8 cellular contexts compared by ENCODE assay signal in the genomic region with DNA sequence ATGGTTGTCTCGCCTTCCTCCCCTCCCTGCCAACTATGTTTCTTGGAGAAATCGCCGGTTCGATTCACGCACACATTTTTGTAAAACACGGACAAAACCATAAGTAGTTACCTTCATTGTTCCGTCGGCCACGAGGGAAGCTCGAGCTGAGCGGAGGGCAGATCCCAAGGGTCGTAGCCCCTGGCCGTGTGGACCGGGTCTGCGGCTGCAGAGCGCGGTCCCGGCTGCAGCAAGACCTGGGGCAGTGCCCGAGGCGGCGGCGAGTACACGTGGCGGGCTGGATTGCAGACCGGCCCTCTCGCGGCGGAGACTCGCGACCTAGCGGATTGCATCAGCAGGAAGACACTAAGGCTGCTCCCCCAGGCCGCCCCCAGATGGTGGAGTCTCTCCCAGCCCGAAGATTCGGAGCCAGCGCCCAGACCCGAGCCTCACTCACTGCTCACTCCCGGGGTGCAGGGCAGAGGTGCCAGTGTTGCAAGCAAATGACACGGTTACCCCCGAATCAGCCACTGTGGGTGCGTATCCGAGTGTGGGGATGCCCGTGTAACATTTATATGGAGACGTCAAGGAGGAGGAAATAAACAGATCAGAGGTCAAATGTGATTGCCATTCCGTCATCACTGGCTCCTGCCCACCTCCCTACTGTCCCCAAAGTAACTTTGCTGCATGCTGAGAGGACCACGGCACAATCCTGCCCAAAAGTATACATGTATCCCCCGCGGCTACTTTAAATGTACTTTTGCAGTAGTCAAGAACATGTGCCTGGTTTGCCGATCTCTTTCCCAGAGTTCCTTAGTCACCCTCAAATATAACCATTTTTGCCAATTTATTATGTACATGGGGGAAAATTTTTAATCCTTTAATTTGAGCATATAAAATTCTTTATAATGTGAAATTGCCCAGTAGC. TPM values are rescaled to one million over a fixed set of nuclear protein-coding genes. Genes with fewer than 3 reads are reported as not detected.
DNase-seq lines count a peak whose midpoint lies in the region; ATAC-seq, FAIRE-seq and TF ChIP-seq lines count a peak whose summit lies in the region.

A gene with protein sequence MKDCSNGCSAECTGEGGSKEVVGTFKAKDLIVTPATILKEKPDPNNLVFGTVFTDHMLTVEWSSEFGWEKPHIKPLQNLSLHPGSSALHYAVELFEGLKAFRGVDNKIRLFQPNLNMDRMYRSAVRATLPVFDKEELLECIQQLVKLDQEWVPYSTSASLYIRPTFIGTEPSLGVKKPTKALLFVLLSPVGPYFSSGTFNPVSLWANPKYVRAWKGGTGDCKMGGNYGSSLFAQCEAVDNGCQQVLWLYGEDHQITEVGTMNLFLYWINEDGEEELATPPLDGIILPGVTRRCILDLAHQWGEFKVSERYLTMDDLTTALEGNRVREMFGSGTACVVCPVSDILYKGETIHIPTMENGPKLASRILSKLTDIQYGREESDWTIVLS (minus strand): TSS at position 286 of the 907 bp plus-strand sequence. CDS start 169 bp downstream, at position 117.

- no peaks in the 10 kb centered on the region for H4K20me1 ChIP-seq in keratinocyte (ENCODE audit: control insufficient read depth, extremely low read depth, insufficient read depth, low read length)

- POLR2A ChIA-PET in T-cell (lab: Charles Lee): no interaction called here

- TF ChIP-seq CTCF in keratinocyte (optimal IDR thresholded peaks at IDR 0.05 in 1 of 3, IDR thresholded peaks at IDR 0.05 in 1 of 3, conservative IDR thresholded peaks at IDR 0.05 in 1 of 3; ENCODE audit: extremely low read depth in 1 of 3, insufficient read depth in 2 of 3, low read length in 3 of 3) (peak in 2 of 3 experiments; percentile 12 to 34), spleen (IDR thresholded peaks at IDR 0.05 in 8 of 11, conservative IDR thresholded peaks at IDR 0.05 in 3 of 11) (no peak)

- H3K27ac ChIP-seq in caudate nucleus (ENCODE audit: low read depth, low read length) (no peak within 1 kb of the TSS), keratinocyte (ENCODE audit: control insufficient read depth, insufficient read depth, low read length) (peak within 1 kb of the TSS; percentile 79), spleen (peak within 1 kb of the TSS in 2 of 8 donors; percentile 37 to 38)

- H3K9me3 ChIP-seq in keratinocyte (ENCODE audit: control insufficient read depth, low read depth, low read length): no peaks in the 10 kb centered on the region
- H3K9me3 ChIP-seq in spleen: no peaks in the 10 kb centered on the region

- H3K4me1 Mint-ChIP-seq in T-cell: peaks cover 19 to 36% (median 23%) of the 10 kb centered on the region in 3 donors

- dilution Hi-C loops in keratinocyte (cut with MboI; ENCODE audit: extremely low pct_ligation_motif_present, low sequenced_read_pairs): no loop called here

- CTCF ChIA-PET in T-cell (lab: Charles Lee): interaction anchor here in 1 of 2 donors (0.6 kb wide), 1 partner anchor 1149 kb away, joined by 3 read pairs; no protein-coding TSS in a partner anchor

- H3K4me3 ChIP-seq in keratinocyte (ENCODE audit: control insufficient read depth in 2 of 3, extremely low read depth in 1 of 3, insufficient read depth in 2 of 3, low read depth in 1 of 3, low read length in 3 of 3) (peak within 1 kb of the TSS; percentile 44 to 97 (median 84)), spleen (peak within 1 kb of the TSS; percentile 19 to 73 (median 47))

- H3K9me3 Mint-ChIP-seq in T-cell: no peaks in the 10 kb centered on the region

- peak within 1 kb of the TSS; percentile 98 for H2AFZ ChIP-seq in keratinocyte (ENCODE audit: control insufficient read depth, low read length)

- H3K27me3 ChIP-seq in keratinocyte (ENCODE audit: control insufficient read depth, extremely low read depth, insufficient read depth, low read length): no peaks in the 10 kb centered on the region
- H3K27me3 ChIP-seq in spleen (replicated peaks in 1 of 7): peaks cover 0 to 47% (median 27%) of the 10 kb centered on the region in 7 donors

- intact Hi-C loops in spleen (cut with DNase I; ENCODE audit: low total_unique reads): no loop called here

- no peak for FAIRE-seq in keratinocyte (lab: Jason Lieb, UNC)

- H3K27ac Mint-ChIP-seq in T-cell: peak within 1 kb of the TSS in 1 of 2 donors; percentile 24

- H3K4me3 Mint-ChIP-seq in T-cell: peak within 1 kb of the TSS; percentile 73 to 94 (median 81)

- peaks cover 1% of the 10 kb centered on the region for H3K79me2 ChIP-seq in keratinocyte (ENCODE audit: control insufficient read depth, insufficient read depth, low read length)

- no peaks in the 10 kb centered on the region for H3K36me3 Mint-ChIP-seq in T-cell

- H3K9me1 ChIP-seq in keratinocyte (ENCODE audit: control insufficient read depth, extremely low read depth, insufficient read depth, low read length): no peaks in the 10 kb centered on the region

- DNase-seq in AML-193 (lab: John Stamatoyannopoulos, UW): peak; percentile 38 to 46
- DNase-seq in HK-2 (ENCODE audit: unreplicated experiment): peak; percentile 78
- DNase-seq in T-cell: peak in 16 of 34 experiments; percentile 2 to 35 (median 6)
- peak in 34 of 61 donors; percentile 4 to 50 (median 22) for DNase-seq in caudate nucleus (lab: John Stamatoyannopoulos, UW)
- DNase-seq in keratinocyte (ENCODE audit: low read depth, low spot score): no peak
- peak; percentile 90 for DNase-seq in spleen

- H3K4me1 ChIP-seq in keratinocyte (ENCODE audit: control insufficient read depth, extremely low read depth, insufficient read depth, low read length) (peaks cover 16% of the 10 kb centered on the region), spleen (peaks cover 0 to 43% (median 22%) of the 10 kb centered on the region in 6 donors)

- WGBS in spleen, 5 donors: 5 to 10% (median 7%) methylated on average over 21 to 48 of the region's 48 CpGs

- peak within 1 kb of the TSS; percentile 93 for H3K4me2 ChIP-seq in keratinocyte (ENCODE audit: control insufficient read depth, extremely low read depth, insufficient read depth, low read depth, low read length)

- peak within 1 kb of the TSS; percentile 91 for H3K9ac ChIP-seq in keratinocyte (ENCODE audit: control insufficient read depth, extremely low read depth, insufficient read depth, low read length)

- H3K36me3 ChIP-seq in keratinocyte (ENCODE audit: control insufficient read depth in 2 of 2, extremely low read depth in 1 of 2, insufficient read depth in 2 of 2, low read length in 2 of 2) (peaks cover 0 to 5% of the 10 kb centered on the region in 2 experiments), spleen (no peaks in the 10 kb centered on the region)

- peak; percentile 44 to 66 (median 58) for ATAC-seq in T-cell (replicated peaks in 1 of 4)
- no peak for ATAC-seq in GM19467 (IDR thresholded peaks at IDR 0.05; ENCODE audit: unreplicated experiment)

- TF ChIP-seq POLR2A in GM19099 (IDR thresholded peaks at IDR 0.05; ENCODE audit: extremely low read depth, insufficient read length, low read depth) (peak; percentile 57), spleen (IDR thresholded peaks at IDR 0.05) (no peak)

- H3K27me3 Mint-ChIP-seq in T-cell: peaks cover 35 to 54% of the 10 kb centered on the region in 2 donors

RNA-seq across cellular contexts. Expression of the gene that starts here (rescaled TPM):
- total RNA-seq in T-cell (1 to 10 TPM; 1.2 to 4.2 (median 3.2) TPM), spleen (10 to 100 TPM in 5 of 7 donors, 1 to 10 TPM in 2; 7.1 to 18.4 (median 12.5) TPM)
- polyA plus RNA-seq in keratinocyte (2.5 to 6.5 TPM (median 3.3 TPM) in 3 replicates), spleen (1 to 10 TPM in 2 of 3 donors, under 1 TPM in 1; 0.54 to 2.7 (median 2.1) TPM)
- 3.4 TPM for polyA plus RNA-seq in keratinocyte (2011; ENCODE audit: low read depth)
- 3.3 and 4.3 TPM in 2 replicates for polyA plus RNA-seq in keratinocyte (2011; cell fraction: cytosol; rRNA removed)
- polyA plus RNA-seq in keratinocyte (2011; cell fraction: nucleus; rRNA removed): 2.1 and 3.8 TPM in 2 replicates
- 2.1 and 13.2 TPM in 2 replicates for polyA plus RNA-seq in keratinocyte (2012; ENCODE audit: low replicate concordance)
- polyA minus RNA-seq in keratinocyte: 8.1 to 14.4 TPM (median 12.3 TPM) in 3 replicates
- polyA minus RNA-seq in keratinocyte (2011; cell fraction: cytosol; rRNA and poly(A)+ RNA removed): 7.5 TPM
- polyA minus RNA-seq in keratinocyte (2011; cell fraction: nucleus; rRNA and poly(A)+ RNA removed): 3.7 and 9.1 TPM in 2 replicates

Comparison
In these comparisons a context has a peak if more than half of its experiments do, and no peak if none do; other contexts are left out.
1. CTCF ChIP-seq: peak in keratinocyte (2 of 3); none in spleen (0 of 11).